ENCODE assay signal across 27 cellular contexts in genomic region chr2:63622751-63623150, GRCh38. TPM values are rescaled to one million over a fixed set of nuclear protein-coding genes. Genes with fewer than 3 reads are reported as not detected.
DNase-seq lines count a peak whose midpoint lies in the region; ATAC-seq and TF ChIP-seq lines count a peak whose summit lies in the region.
"Had no signal": no experiment of that assay in that cellular context is flagged by ENCODE, and none has a peak within 500 bp of the region (broad histone marks: within the 10 kb centered on the region; RNA-seq: fewer than 3 reads in every experiment).

No MANE protein-coding gene starts in this region.

- peak overlapping the region; percentile 36 to 42 for H3K4me3 ChIP-seq in testis
- H3K4me3 ChIP-seq: A549; BLaER1; BLaER1 treated with 17β-estradiol and CSF1 and Interleukin-3, amounts not matched to agents 10 nM and 100 nM had no signal

- H3K27me3 ChIP-seq in testis = no peaks in the 10 kb centered on the region
- H3K27me3 ChIP-seq: BE2C; BLaER1; BLaER1 treated with 17β-estradiol and CSF1 and Interleukin-3, amounts not matched to agents 10 nM and 100 nM had no signal

- H3K36me3 ChIP-seq in testis (ENCODE audit: low read depth, missing control alignments) = no peaks in the 10 kb centered on the region
- H3K36me3 ChIP-seq: BE2C; BLaER1; BLaER1 treated with 17β-estradiol and CSF1 and Interleukin-3, amounts not matched to agents 10 nM and 100 nM had no signal

- H3K27ac ChIP-seq in testis = no peak overlapping the region
- H3K27ac ChIP-seq: 22Rv1; A549; BLaER1; BLaER1 treated with 17β-estradiol and CSF1 and Interleukin-3, amounts not matched to agents 10 nM and 100 nM; C4-2B had no signal

- DNase-seq in testis (peak; percentile 24), Right ventricle myocardium superior (no peak)
- DNase-seq: 8988T; ACHN; AML-193; BE2C; C1 segment of cervical spinal cord; Caco-2; Calu3; CD4-positive, alpha-beta memory T cell; CD4-positive, alpha-beta T cell; CD4-positive, CD25-positive, alpha-beta regulatory T cell; CD8-positive, alpha-beta memory T cell; CD8-positive, alpha-beta T cell; COR-L47; DMS 273 treated with DMSO at 0.1 percent for 48 hours; DMS153; DMS53; DMS79; DMS79 treated with DMSO at 0.1 percent for 48 hours; DND-41; EL had no signal

- no peak for TF ChIP-seq POLR2A in testis (IDR thresholded peaks at IDR 0.05)

- no peak for ATAC-seq in Right ventricle myocardium superior (ENCODE audit: poor library complexity)
- ATAC-seq: A549; CD8-positive, alpha-beta T cell had no signal

- 62 to 84% methylated on average over 18 to 25 of the region's 31 CpGs for WGBS in testis, 2 donors

- no peaks in the 10 kb centered on the region for H3K9me3 ChIP-seq in testis
- H3K9me3 ChIP-seq: BE2C, BLaER1, Caco-2 had no signal

- no peak for TF ChIP-seq CTCF in testis (IDR thresholded peaks at IDR 0.05)

- no peaks in the 10 kb centered on the region for H3K4me1 ChIP-seq in testis
- H3K4me1 ChIP-seq: A549; BE2C; BLaER1; BLaER1 treated with 17β-estradiol and CSF1 and Interleukin-3, amounts not matched to agents 10 nM and 100 nM had no signal

- intact Hi-C loops in testis (cut with DNase I; ENCODE audit: low total_unique reads) = no loop called here
- intact Hi-C loops in Right ventricle myocardium superior (cut with DNase I) = no loop called here

RNA-seq across cellular contexts. Expression of gene MDH1, which starts 34.0 kb away (rescaled TPM):
- total RNA-seq in testis = 100 to 1,000 TPM; 154 to 180 TPM
- 134 TPM for polyA plus RNA-seq in testis (ENCODE audit: insufficient read depth, low read depth, low replicate concordance)
- total RNA-seq in Right ventricle myocardium superior = 1,328 TPM

RNA-seq across cellular contexts. Expression of gene WDPCP, which starts 34.5 kb away (rescaled TPM):
- total RNA-seq in testis (10 to 100 TPM; 20.1 to 23.5 TPM), Right ventricle myocardium superior (12.8 TPM)
- 8.3 TPM for polyA plus RNA-seq in testis (ENCODE audit: insufficient read depth, low read depth, low replicate concordance)
